In the genomic region with DNA sequence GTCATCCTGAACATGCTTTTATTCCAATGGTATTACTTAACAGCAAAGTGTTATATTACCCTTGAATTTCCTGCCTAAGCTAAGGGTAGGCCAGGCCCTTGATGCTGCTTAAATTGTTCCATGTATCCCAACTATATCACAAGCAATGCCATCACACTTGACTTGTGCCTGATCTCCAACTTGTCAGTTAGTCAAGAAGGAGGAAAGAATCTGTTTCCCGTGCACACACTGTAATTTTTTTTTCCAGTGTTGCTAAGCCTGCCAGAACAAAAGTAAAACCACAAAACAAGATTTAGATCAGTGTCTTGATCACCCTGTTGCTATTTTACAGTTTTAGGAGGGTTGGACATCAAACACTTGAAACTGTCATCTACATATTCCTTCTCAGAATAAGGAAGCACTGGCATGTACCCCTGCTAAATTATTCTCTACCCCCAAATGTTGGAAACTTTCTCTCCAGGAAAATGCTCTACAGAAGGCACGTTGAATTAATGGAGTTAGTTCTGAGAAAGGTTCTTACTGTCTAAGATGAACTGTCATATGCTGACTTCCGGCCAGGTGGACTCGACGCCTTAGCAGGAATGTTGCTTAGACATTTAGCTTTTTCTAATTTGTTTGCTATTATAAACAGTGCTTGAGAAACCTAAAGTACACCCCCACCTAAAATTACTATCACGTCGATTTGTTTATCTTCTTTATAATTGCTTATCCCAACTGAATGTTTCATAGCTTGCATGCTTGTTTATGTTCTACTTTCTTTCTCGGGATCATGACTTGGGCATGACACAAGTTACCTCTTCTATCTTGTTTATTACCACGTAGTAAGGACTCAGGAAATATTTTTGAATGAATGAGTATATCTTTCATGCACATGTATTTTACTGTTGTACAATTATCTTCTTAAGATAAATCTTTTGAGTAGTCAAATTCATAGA, we compare ENCODE assay signal across 13 cellular contexts.
A peak's percentile ranks its signal among the peaks of the same experiment; 100 is the strongest.
DNase-seq lines count a peak whose midpoint lies in the region; ATAC-seq and TF ChIP-seq lines count a peak whose summit lies in the region.
"Had no signal": no experiment of that assay in that cellular context is flagged by ENCODE, and none has a peak within 500 bp of the region (broad histone marks: within the 10 kb centered on the region; RNA-seq: fewer than 3 reads in every experiment).

No MANE protein-coding gene starts in this region.

- H3K4me1 Mint-ChIP-seq in activated CD8-positive, alpha-beta T cell treated with anti-CD3 and anti-CD28 coated beads, Interleukin-2, amount 10 ng/mL, durations not matched to agents 7 days and 5 days (ENCODE audit: low read depth), result peaks cover 45% of the 10 kb centered on the region

- H3K36me3 ChIP-seq in BLaER1 (no peaks in the 10 kb centered on the region), GM23248 (ENCODE audit: low read depth) (no peaks in the 10 kb centered on the region), lower lobe of right lung (no peaks in the 10 kb centered on the region)
- H3K36me3 ChIP-seq: WERI-Rb-1 had no signal

- H3K36me3 Mint-ChIP-seq in activated CD8-positive, alpha-beta T cell treated with anti-CD3 and anti-CD28 coated beads, Interleukin-2, amount 10 ng/mL, durations not matched to agents 7 days and 5 days (ENCODE audit: low read depth), result no peaks in the 10 kb centered on the region

- H3K4me1 ChIP-seq in BLaER1 (peaks cover 35% of the 10 kb centered on the region), GM23248 (ENCODE audit: insufficient read depth) (peaks cover 29% of the 10 kb centered on the region), lower lobe of right lung (peaks cover 24% of the 10 kb centered on the region)

- H3K79me2 ChIP-seq in GM23248 (ENCODE audit: insufficient read depth), result no peaks in the 10 kb centered on the region

- H3K27me3 ChIP-seq in BLaER1, result no peaks in the 10 kb centered on the region
- no peaks in the 10 kb centered on the region for H3K27me3 ChIP-seq in GM23248 (replicated peaks; ENCODE audit: insufficient read depth)
- H3K27me3 ChIP-seq in lower lobe of right lung (ENCODE audit: low read depth), result no peaks in the 10 kb centered on the region

- in situ Hi-C loops in GM23248 (cut with MboI), result no loop called here

- no peak overlapping the region for H3K4me3 ChIP-seq in BLaER1
- H3K4me3 ChIP-seq in GM23248, result no peak overlapping the region
- no peak overlapping the region for H3K4me3 ChIP-seq in lower lobe of right lung
- H3K4me3 ChIP-seq: GM23338 had no signal

- POLR2A ChIA-PET in activated CD8-positive, alpha-beta T cell treated with anti-CD3 and anti-CD28 coated beads, Interleukin-2, amount 10 ng/mL, durations not matched to agents 7 days and 5 days (lab: Charles Lee), result interaction anchor here (0.7 kb wide), 1 partner anchor 9 kb away, joined by 3 read pairs; no protein-coding TSS in a partner anchor
- POLR2A ChIA-PET in GM10248 (lab: Yijun Ruan, JAX), result no interaction called here

- H4K20me1 ChIP-seq in BLaER1 (no peaks in the 10 kb centered on the region), GM23248 (ENCODE audit: insufficient read depth) (no peaks in the 10 kb centered on the region)

- peaks cover 28% of the 10 kb centered on the region for H3F3A ChIP-seq in GM23248 (ENCODE audit: insufficient read depth)

- TF ChIP-seq CTCF in lower lobe of right lung (IDR thresholded peaks at IDR 0.05) (no peak), GM10248 (IDR thresholded peaks at IDR 0.05; ENCODE audit: control extremely low read depth, extremely low read depth, low read depth, missing control alignments) (no peak)

- H3K9me3 ChIP-seq in BLaER1, result no peaks in the 10 kb centered on the region
- H3K9me3 ChIP-seq in GM23248 (ENCODE audit: low read depth), result no peaks in the 10 kb centered on the region
- H3K9me3 ChIP-seq in lower lobe of right lung, result no peaks in the 10 kb centered on the region

- H3K9me2 ChIP-seq in GM23248 (ENCODE audit: insufficient read depth), result no peaks in the 10 kb centered on the region

- H3K9me3 Mint-ChIP-seq in activated CD8-positive, alpha-beta T cell treated with anti-CD3 and anti-CD28 coated beads, Interleukin-2, amount 10 ng/mL, durations not matched to agents 7 days and 5 days (ENCODE audit: insufficient read depth), result no peaks in the 10 kb centered on the region
- H3K9me3 Mint-ChIP-seq: GM23338 had no signal

- H3K9ac ChIP-seq in BLaER1 (no peak overlapping the region), GM23248 (no peak overlapping the region)

- intact Hi-C loops in lower lobe of right lung (cut with DNase I), result no loop called here

- 38 to 41% methylated on average over 9 of the region's 9 CpGs for WGBS in GM23248 (ENCODE audit: low coverage in 1 of 2, low lambda C conversion rate in 2 of 2, missing lambda C conversion rate in 2 of 2), 2 experiments

- peak; percentile 61 for ATAC-seq in activated CD8-positive, alpha-beta T cell treated with anti-CD3 and anti-CD28 coated beads, Interleukin-2, amount 10 ng/mL, durations not matched to agents 7 days and 5 days
- ATAC-seq in lower lobe of right lung (no peak), HG03039 (IDR thresholded peaks at IDR 0.05; ENCODE audit: unreplicated experiment) (no peak)
- ATAC-seq: esophagus mucosa, GM23338 had no signal

- H2AFZ ChIP-seq in GM23248, result peak overlapping the region; percentile 26
- H2AFZ ChIP-seq: GM23338 had no signal

- peak; percentile 48 for DNase-seq in GM23248
- peak; percentile 22 for DNase-seq in activated CD8-positive, alpha-beta T cell treated with anti-CD3 and anti-CD28 coated beads, Interleukin-2, amount 10 ng/mL, durations not matched to agents 7 days and 5 days
- no peak for DNase-seq in lower lobe of right lung
- no peak for DNase-seq in GM10248 (ENCODE audit: extremely low spot score)
- no peak for DNase-seq in CD1c-positive myeloid dendritic cell (ENCODE audit: extremely low spot score)
- DNase-seq in GM19240 (ENCODE audit: insufficient read length, low spot score), result no peak
- DNase-seq: amniotic stem cell, DMS153, WERI-Rb-1 had no signal

- H3K4me3 Mint-ChIP-seq in activated CD8-positive, alpha-beta T cell treated with anti-CD3 and anti-CD28 coated beads, Interleukin-2, amount 10 ng/mL, durations not matched to agents 7 days and 5 days, result no peak overlapping the region
- H3K4me3 Mint-ChIP-seq: GM23338 had no signal

- CTCF ChIA-PET in activated CD8-positive, alpha-beta T cell treated with anti-CD3 and anti-CD28 coated beads, Interleukin-2, amount 10 ng/mL, durations not matched to agents 7 days and 5 days (lab: Charles Lee), result interaction anchor here (1.8 kb wide), 1 partner anchor 54 kb away, joined by 5 read pairs; no protein-coding TSS in a partner anchor
- CTCF ChIA-PET in GM10248 (lab: Yijun Ruan, JAX), result interaction anchor here (0.9 to 1.5 kb wide), 2 partner anchors 16 to 36 kb away, joined by 3 to 4 read pairs; no protein-coding TSS in a partner anchor

- H3K4me2 ChIP-seq in BLaER1, result peak overlapping the region; percentile 46
- H3K4me2 ChIP-seq in GM23248 (ENCODE audit: unreplicated experiment), result peak overlapping the region; percentile 21
- H3K4me2 ChIP-seq: GM23338 had no signal

- H3K27me3 Mint-ChIP-seq in activated CD8-positive, alpha-beta T cell treated with anti-CD3 and anti-CD28 coated beads, Interleukin-2, amount 10 ng/mL, durations not matched to agents 7 days and 5 days (ENCODE audit: low read depth), result no peaks in the 10 kb centered on the region

- H3K27ac ChIP-seq in BLaER1 (no peak overlapping the region), GM23248 (no peak overlapping the region), lower lobe of right lung (peak overlapping the region; percentile 26)
- H3K27ac ChIP-seq: WERI-Rb-1 had no signal

- H3K27ac Mint-ChIP-seq in activated CD8-positive, alpha-beta T cell treated with anti-CD3 and anti-CD28 coated beads, Interleukin-2, amount 10 ng/mL, durations not matched to agents 7 days and 5 days, result peak overlapping the region; percentile 26
- H3K27ac Mint-ChIP-seq: GM23338 had no signal

Comparison
In these comparisons a context has a peak if more than half of its experiments do, and no peak if none do; other contexts are left out.
1. DNase-seq: peak in GM23248 (single experiment) and activated CD8-positive, alpha-beta T cell treated with anti-CD3 and anti-CD28 coated beads, Interleukin-2, amount 10 ng/mL, durations not matched to agents 7 days and 5 days (single experiment); none in lower lobe of right lung (single experiment), GM10248 (single experiment), CD1c-positive myeloid dendritic cell (single experiment) and GM19240 (single experiment).